In genomic region chr22:21754523-21755128, GRCh38 we compare ENCODE assay signal across 12 cellular contexts. TPM values are rescaled to one million over a fixed set of nuclear protein-coding genes. Genes with fewer than 3 reads are reported as not detected.
DNase-seq lines count a peak whose midpoint lies in the region; ATAC-seq and TF ChIP-seq lines count a peak whose summit lies in the region.
"Had no signal": no experiment of that assay in that cellular context is flagged by ENCODE, and none has a peak within 500 bp of the region (broad histone marks: within the 10 kb centered on the region; RNA-seq: fewer than 3 reads in every experiment).

No MANE protein-coding gene starts in this region.

- no peak overlapping the region for H2BK5ac ChIP-seq in mesendoderm (ENCODE audit: low read length)

- H2BK120ac ChIP-seq in mesendoderm (ENCODE audit: low read depth, low read length): no peak overlapping the region

- H3K18ac ChIP-seq in mesendoderm (ENCODE audit: low read length): no peak overlapping the region

- H3K4me1 ChIP-seq in mesendoderm (ENCODE audit: control insufficient read depth, low read depth, low read length): no peaks in the 10 kb centered on the region

- H4K8ac ChIP-seq in mesendoderm (ENCODE audit: low read depth, low read length): no peak overlapping the region

- no peaks in the 10 kb centered on the region for H3K36me3 ChIP-seq in mesendoderm (ENCODE audit: control insufficient read depth, insufficient read depth, low read length)

- H2BK15ac ChIP-seq in mesendoderm (replicated peaks; ENCODE audit: low read depth): no peak overlapping the region

- DNase-seq in Ammon's horn (ENCODE audit: low spot score): peak; percentile 40
- DNase-seq in NCI-H1694 (lab: John Stamatoyannopoulos, UW): peak; percentile 46
- no peak for DNase-seq in coronary artery (ENCODE audit: low spot score)
- peak; percentile 44 for DNase-seq in mesendoderm
- DNase-seq in A172 (ENCODE audit: low spot score): no peak
- DNase-seq: T-helper 2 cell had no signal

- H3K4ac ChIP-seq in mesendoderm (ENCODE audit: low read depth, low read length): no peak overlapping the region

- H3K27ac ChIP-seq in coronary artery: peak overlapping the region in 1 of 2 donors; percentile 11
- H3K27ac ChIP-seq in mesendoderm (ENCODE audit: low read depth, low read length): no peak overlapping the region

- no peak overlapping the region for H3K23ac ChIP-seq in mesendoderm (ENCODE audit: low read length)

- H3K79me1 ChIP-seq in mesendoderm (ENCODE audit: low read length): no peaks in the 10 kb centered on the region

- no peak overlapping the region for H3K4me2 ChIP-seq in mesendoderm (ENCODE audit: low read length)

- no peak for TF ChIP-seq CTCF in coronary artery (IDR thresholded peaks at IDR 0.05)

- H2AK5ac ChIP-seq in mesendoderm (ENCODE audit: low read length): no peak overlapping the region

- no peak overlapping the region for H3K9ac ChIP-seq in mesendoderm (ENCODE audit: low read length)

- no peaks in the 10 kb centered on the region for H3K79me2 ChIP-seq in mesendoderm (ENCODE audit: control insufficient read depth, insufficient read depth, low read length)

- ATAC-seq in HG02642 (IDR thresholded peaks at IDR 0.05; ENCODE audit: poor library complexity, unreplicated experiment): no peak
- no peak for ATAC-seq in GM19397 (IDR thresholded peaks at IDR 0.05; ENCODE audit: unreplicated experiment)
- no peak for ATAC-seq in HG03571 (IDR thresholded peaks at IDR 0.05; ENCODE audit: unreplicated experiment)
- ATAC-seq: activated naive CD4-positive, alpha-beta T cell treated with anti-CD3 and anti-CD28 coated beads, Interleukin-2, amount 50 U/mL, for 72 hours had no signal

- WGBS in mesendoderm (ENCODE audit: extremely low coverage, insufficient coverage, low lambda C conversion rate): no CpG with 5 or more reads among the region's 14 CpGs

- no peaks in the 10 kb centered on the region for H3K27me3 ChIP-seq in mesendoderm (ENCODE audit: insufficient read depth, low read length, poor library complexity)
- H3K27me3 ChIP-seq: tibial nerve had no signal

- H3K4me3 ChIP-seq in coronary artery: peak overlapping the region; percentile 36
- no peak overlapping the region for H3K4me3 ChIP-seq in mesendoderm (ENCODE audit: low read length)
- H3K4me3 ChIP-seq: smooth muscle cell, tibial nerve had no signal

- no peak overlapping the region for H4K5ac ChIP-seq in mesendoderm (ENCODE audit: low read length)

- no peak overlapping the region for H3K56ac ChIP-seq in mesendoderm (ENCODE audit: low read length)

RNA-seq across cellular contexts. Expression of gene YPEL1, which starts 19.0 kb away (rescaled TPM):
- 1.6 TPM for polyA plus RNA-seq in mesendoderm (2013, experiment 1 of 2)
- polyA plus RNA-seq in mesendoderm (2013, experiment 2 of 2): 1.4 TPM
- 0.67 and 2.7 TPM in 2 replicates for total RNA-seq in A172 (2014; rRNA removed; shearing (Covaris generic))

Comparison
In these comparisons a context has a peak if more than half of its experiments do, and no peak if none do; other contexts are left out.
1. DNase-seq: peak in Ammon's horn (single experiment), NCI-H1694 (single experiment) and mesendoderm (single experiment); none in coronary artery (single experiment) and A172 (single experiment).